Comparison of ENCODE assay signal across 8 cellular contexts in the genomic region with DNA sequence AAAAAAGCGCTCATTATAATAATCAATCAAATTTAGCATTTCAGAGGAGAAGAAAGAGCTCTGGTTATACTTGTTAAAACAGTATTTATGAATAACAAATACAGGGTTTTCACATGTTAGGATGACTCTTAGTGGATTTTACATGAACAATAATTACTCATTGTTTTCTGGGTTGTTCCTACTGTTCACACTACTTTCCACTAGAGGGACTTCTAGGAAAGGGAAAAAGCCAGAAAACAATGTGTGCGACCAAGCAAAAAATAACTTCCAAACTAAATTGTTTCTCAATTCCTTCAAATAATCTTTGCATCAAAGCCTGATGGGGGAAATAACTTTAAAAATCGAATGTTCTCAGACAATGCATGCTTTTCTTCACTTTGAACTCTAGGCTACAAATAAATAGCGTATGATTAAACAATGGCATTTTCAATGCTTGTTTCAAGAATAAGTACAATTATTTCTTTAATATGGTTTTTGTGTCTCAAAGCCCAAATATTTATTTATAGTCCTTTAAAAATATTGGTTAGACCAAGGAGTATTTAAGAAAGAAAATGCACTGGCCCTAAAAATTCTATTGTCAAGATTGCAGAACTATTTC.
DNase-seq lines count a peak whose midpoint lies in the region; ATAC-seq, FAIRE-seq and TF ChIP-seq lines count a peak whose summit lies in the region.

No MANE protein-coding gene starts in this region.

- no peak overlapping the region for H4K5ac ChIP-seq in mesendoderm (ENCODE audit: low read length)

- H3K4me3 ChIP-seq in cardiac muscle cell: no peak overlapping the region
- no peak overlapping the region for H3K4me3 ChIP-seq in bronchial epithelial cell (ENCODE audit: low read depth, low read length)
- H3K4me3 ChIP-seq in mesendoderm (ENCODE audit: low read length): no peak overlapping the region

- H3K9me3 ChIP-seq in cardiac muscle cell (ENCODE audit: low read depth): no peaks in the 10 kb centered on the region

- no peak overlapping the region for H3K56ac ChIP-seq in mesendoderm (ENCODE audit: low read length)

- peaks cover 19% of the 10 kb centered on the region for H3K4me1 ChIP-seq in cardiac muscle cell (ENCODE audit: low read depth)
- no peaks in the 10 kb centered on the region for H3K4me1 ChIP-seq in mesendoderm (ENCODE audit: control insufficient read depth, low read depth, low read length)

- TF ChIP-seq CTCF in cardiac muscle cell (IDR thresholded peaks at IDR 0.05; ENCODE audit: low read depth, low read length) (peak; percentile 72), bronchial epithelial cell (IDR thresholded peaks at IDR 0.05; ENCODE audit: insufficient read depth, low read length, severe bottlenecking) (peak; percentile 51)

- no peak overlapping the region for H2BK5ac ChIP-seq in mesendoderm (ENCODE audit: low read length)

- no peak overlapping the region for H3K18ac ChIP-seq in mesendoderm (ENCODE audit: low read length)

- no peaks in the 10 kb centered on the region for H3K36me3 ChIP-seq in cardiac muscle cell
- no peaks in the 10 kb centered on the region for H3K36me3 ChIP-seq in bronchial epithelial cell (ENCODE audit: control insufficient read depth, insufficient read depth, low read length)
- H3K36me3 ChIP-seq in mesendoderm (ENCODE audit: control insufficient read depth, insufficient read depth, low read length): no peaks in the 10 kb centered on the region

- no peak overlapping the region for H2BK120ac ChIP-seq in mesendoderm (ENCODE audit: low read depth, low read length)

- H3K27me3 ChIP-seq in cardiac muscle cell (no peaks in the 10 kb centered on the region), bronchial epithelial cell (ENCODE audit: control insufficient read depth, insufficient read depth, low read length) (no peaks in the 10 kb centered on the region), mesendoderm (ENCODE audit: insufficient read depth, low read length, poor library complexity) (no peaks in the 10 kb centered on the region)

- no peaks in the 10 kb centered on the region for H3K79me1 ChIP-seq in mesendoderm (ENCODE audit: low read length)

- DNase-seq in cardiac muscle cell (ENCODE audit: low read depth in 1 of 2, low spot score in 1 of 2) (peak; percentile 55 to 66), Right ventricle myocardium superior (no peak), MV-4-11 (lab: John Stamatoyannopoulos, UW) (peak; percentile 41), bronchial epithelial cell (ENCODE audit: low read depth) (peak; percentile 76), mesendoderm (peak; percentile 40), germinal center (ENCODE audit: low spot score) (no peak)
- no peak for DNase-seq in activated CD4-positive, alpha-beta T cell treated with anti-CD3 and anti-CD28 coated beads for 48 hours

- H3K4ac ChIP-seq in mesendoderm (ENCODE audit: low read depth, low read length): no peak overlapping the region

- no peaks in the 10 kb centered on the region for H3K79me2 ChIP-seq in mesendoderm (ENCODE audit: control insufficient read depth, insufficient read depth, low read length)

- no peak overlapping the region for H2AK5ac ChIP-seq in mesendoderm (ENCODE audit: low read length)

- ATAC-seq in Right ventricle myocardium superior (ENCODE audit: poor library complexity) (no peak), HG02885 (IDR thresholded peaks at IDR 0.05; ENCODE audit: poor library complexity, unreplicated experiment) (no peak)

- no peak overlapping the region for H4K8ac ChIP-seq in mesendoderm (ENCODE audit: low read depth, low read length)

- no peak for FAIRE-seq in bronchial epithelial cell (lab: Jason Lieb, UNC)

- intact Hi-C loops in Right ventricle myocardium superior (cut with DNase I): loop anchor here (5.0 kb wide), 2 partner anchors 567 to 577 kb away; no protein-coding TSS in a partner anchor

- H3K27ac ChIP-seq in cardiac muscle cell (no peak overlapping the region), mesendoderm (ENCODE audit: low read depth, low read length) (no peak overlapping the region)

- H2BK15ac ChIP-seq in mesendoderm (replicated peaks; ENCODE audit: low read depth): no peak overlapping the region

- H3K9ac ChIP-seq in mesendoderm (ENCODE audit: low read length): no peak overlapping the region

- WGBS in mesendoderm (ENCODE audit: extremely low coverage, insufficient coverage, low lambda C conversion rate): no CpG with 5 or more reads among the region's 4 CpGs

- H3K23ac ChIP-seq in mesendoderm (ENCODE audit: low read length): no peak overlapping the region

- H3K4me2 ChIP-seq in mesendoderm (ENCODE audit: low read length): no peak overlapping the region

Comparison
In these comparisons a context has a peak if more than half of its experiments do, and no peak if none do; other contexts are left out.
1. DNase-seq: peak in cardiac muscle cell (2 of 2), MV-4-11 (single experiment), bronchial epithelial cell (single experiment) and mesendoderm (single experiment); none in Right ventricle myocardium superior (single experiment), germinal center (single experiment) and activated CD4-positive, alpha-beta T cell treated with anti-CD3 and anti-CD28 coated beads for 48 hours (single experiment).